Comparison of ENCODE assay signal across 18 cellular contexts in the genomic region with DNA sequence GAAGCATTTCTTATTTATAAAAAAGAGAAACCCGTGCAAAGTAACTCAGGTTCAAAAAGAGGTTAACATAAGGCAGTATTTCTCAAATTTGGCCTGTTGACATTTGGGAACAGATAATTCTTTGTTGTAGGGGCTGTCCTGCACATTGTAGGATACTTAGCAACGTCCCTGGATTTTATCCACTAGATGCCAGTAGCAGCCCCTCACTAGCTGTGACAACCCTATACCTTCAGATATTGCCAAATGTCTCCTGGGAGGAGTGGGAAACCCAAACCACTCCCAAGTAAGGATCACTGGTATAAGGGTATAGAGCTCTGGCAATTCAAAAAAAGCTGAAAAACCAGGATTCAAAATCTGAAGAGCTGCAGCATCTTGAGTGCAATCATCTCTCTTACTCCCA.
"Had no signal": no experiment of that assay in that cellular context is flagged by ENCODE, and none has a peak within 500 bp of the region (broad histone marks: within the 10 kb centered on the region; RNA-seq: fewer than 3 reads in every experiment).

No MANE protein-coding gene starts in this region.

- H3K36me3 ChIP-seq: pancreas, suprapubic skin, tibial artery, upper lobe of left lung, vagina had no signal

- H2AFZ ChIP-seq: hepatocyte had no signal

- H3K36me3 Mint-ChIP-seq: natural killer cell treated with Interleukin-12 subunit alpha and Interleukin-12 subunit beta and Interleukin-15 and Interleukin-18, amount 100 ng/mL, for 72 hours had no signal

- H3K4me3 Mint-ChIP-seq: dendritic cell treated with granulocyte-macrophage colony-stimulating factor and Interleukin-4, amounts not matched to agents 40 ng/mL and 50 ng/mL, for 4 days; effector memory CD8-positive, alpha-beta T cell; natural killer cell treated with Interleukin-12 subunit alpha and Interleukin-12 subunit beta and Interleukin-15 and Interleukin-18, amount 100 ng/mL, for 72 hours had no signal

- H3K9me3 ChIP-seq: mucosa of descending colon, pancreas, suprapubic skin, tibial artery, upper lobe of left lung, vagina had no signal

- H3K9me3 Mint-ChIP-seq: dendritic cell treated with granulocyte-macrophage colony-stimulating factor and Interleukin-4, amounts not matched to agents 40 ng/mL and 50 ng/mL, for 4 days; effector memory CD8-positive, alpha-beta T cell; natural killer cell treated with Interleukin-12 subunit alpha and Interleukin-12 subunit beta and Interleukin-15 and Interleukin-18, amount 100 ng/mL, for 72 hours had no signal

- H3K79me2 ChIP-seq: hepatocyte had no signal

- H3K4me2 ChIP-seq: hepatocyte, smooth muscle cell had no signal

- H3K27me3 ChIP-seq: foreskin keratinocyte, hepatocyte, pancreas, tibial artery, upper lobe of left lung, vagina had no signal

- ATAC-seq: effector memory CD8-positive, alpha-beta T cell; foreskin keratinocyte; mucosa of descending colon; natural killer cell treated with Interleukin-12 subunit alpha and Interleukin-12 subunit beta and Interleukin-15 and Interleukin-18, amount 100 ng/mL, for 72 hours; pancreas; right cardiac atrium had no signal

- DNase-seq: effector memory CD8-positive, alpha-beta T cell; foreskin keratinocyte; kidney glomerular epithelial cell; mucosa of descending colon; occipital lobe; pancreas; right cardiac atrium; stimulated activated CD4-positive, alpha-beta T cell treated with anti-CD3 and anti-CD28 coated beads, Interleukin-2, amount 100 ng/mL, for 48 hours; stimulated activated naive CD4-positive, alpha-beta T cell treated with Interleukin-2 at 50 U/mL for 16 hours; tibial artery; upper lobe of left lung had no signal

- H3K27ac Mint-ChIP-seq: dendritic cell treated with granulocyte-macrophage colony-stimulating factor and Interleukin-4, amounts not matched to agents 40 ng/mL and 50 ng/mL, for 4 days; effector memory CD8-positive, alpha-beta T cell; natural killer cell treated with Interleukin-12 subunit alpha and Interleukin-12 subunit beta and Interleukin-15 and Interleukin-18, amount 100 ng/mL, for 72 hours; progenitor cell of endocrine pancreas had no signal

- H3K4me3 ChIP-seq: hepatocyte, mucosa of descending colon, pancreas, smooth muscle cell, suprapubic skin, tibial artery, upper lobe of left lung, vagina had no signal

- H3K4me1 ChIP-seq: pancreas, tibial artery, upper lobe of left lung, vagina had no signal

- H3K27ac ChIP-seq: foreskin keratinocyte, hepatocyte, pancreas, suprapubic skin, tibial artery, upper lobe of left lung, vagina had no signal
